In genomic region chr19:50724522-50725217, GRCh38 we compare ENCODE assay signal across 8 cellular contexts.
DNase-seq lines count a peak whose midpoint lies in the region; ATAC-seq lines count a peak whose summit lies in the region.

No MANE protein-coding gene starts in this region.

- peak; percentile 99 for DNase-seq in NCI-H748 treated with DMSO at 0.1 percent for 48 hours (lab: John Stamatoyannopoulos, UW)
- DNase-seq in activated CD8-positive, alpha-beta memory T cell treated with anti-CD3 and anti-CD28 coated beads for 4 hours (ENCODE audit: low read depth in 2 of 2), result peak; percentile 91 to 93
- peak; percentile 46 to 68 (median 58) for DNase-seq in effector memory CD4-positive, alpha-beta T cell
- peak; percentile 57 to 58 for DNase-seq in memory B cell (ENCODE audit: low spot score in 2 of 2)
- peak; percentile 88 to 97 (median 97) for DNase-seq in stimulated activated CD4-positive, alpha-beta T cell treated with anti-CD3 and anti-CD28 coated beads, TNF-alpha, amount 100 ng/mL, for 48 hours (ENCODE audit: low read depth in 3 of 3)

- H2AFZ ChIP-seq in ACC112 (ENCODE audit: low read length, unreplicated experiment), result peak overlapping the region; percentile 69

- H3K27ac ChIP-seq in ACC112 (ENCODE audit: low read depth, low read length), result peak overlapping the region; percentile 36; the same call in 1 of the 2 replicates
- no peak overlapping the region for H3K27ac ChIP-seq in effector memory CD4-positive, alpha-beta T cell (ENCODE audit: insufficient read depth, low read length, poor library complexity, severe bottlenecking)

- H3K27me3 ChIP-seq in ACC112 (ENCODE audit: insufficient read depth, low read length), result no peaks in the 10 kb centered on the region
- H3K27me3 ChIP-seq in effector memory CD4-positive, alpha-beta T cell (replicated peaks; ENCODE audit: control insufficient read depth, insufficient read depth, low read length, poor library complexity, severe bottlenecking), result peaks cover 30% of the 10 kb centered on the region

- peaks cover 7% of the 10 kb centered on the region for H3K36me3 Mint-ChIP-seq in memory B cell

- peak overlapping the region; percentile 73 for H3K4me3 Mint-ChIP-seq in memory B cell

- H3K4me1 Mint-ChIP-seq in memory B cell, result peaks cover 16% of the 10 kb centered on the region

- H3K79me2 ChIP-seq in ACC112 (ENCODE audit: control insufficient read depth, insufficient read depth, low read length, unreplicated experiment), result peaks cover 15% of the 10 kb centered on the region

- H3K4me1 ChIP-seq in ACC112 (ENCODE audit: control insufficient read depth, insufficient read depth, low read length, unreplicated experiment), result peaks cover 15% of the 10 kb centered on the region
- peaks cover 19% of the 10 kb centered on the region for H3K4me1 ChIP-seq in effector memory CD4-positive, alpha-beta T cell (ENCODE audit: control insufficient read depth, insufficient read depth, low read length, poor library complexity, severe bottlenecking)

- H3K9me3 ChIP-seq in effector memory CD4-positive, alpha-beta T cell (ENCODE audit: control insufficient read depth, low read length), result no peaks in the 10 kb centered on the region

- no peaks in the 10 kb centered on the region for H3K36me3 ChIP-seq in ACC112 (ENCODE audit: insufficient read depth, low read length)
- no peaks in the 10 kb centered on the region for H3K36me3 ChIP-seq in effector memory CD4-positive, alpha-beta T cell (ENCODE audit: control insufficient read depth, insufficient read depth, low read length)

- H3K27me3 Mint-ChIP-seq in memory B cell, result peaks cover 51% of the 10 kb centered on the region

- H3K4me3 ChIP-seq in ACC112 (ENCODE audit: low read depth, low read length), result peak overlapping the region; percentile 74
- H3K4me3 ChIP-seq in effector memory CD4-positive, alpha-beta T cell (ENCODE audit: insufficient read depth, low read depth, low read length, poor library complexity, severe bottlenecking), result peak overlapping the region; percentile 48

- peaks cover 8% of the 10 kb centered on the region for H3K9me3 Mint-ChIP-seq in memory B cell

- H3K27ac Mint-ChIP-seq in memory B cell, result peak overlapping the region; percentile 41

- ATAC-seq in GM18907 (IDR thresholded peaks at IDR 0.05; ENCODE audit: unreplicated experiment) (peak; percentile 70), HG03432 (IDR thresholded peaks at IDR 0.05; ENCODE audit: unreplicated experiment) (peak; percentile 78), memory B cell (ENCODE audit: low read depth) (peak; percentile 88)
